Comparison of ENCODE assay signal across 25 cellular contexts in the genomic region with DNA sequence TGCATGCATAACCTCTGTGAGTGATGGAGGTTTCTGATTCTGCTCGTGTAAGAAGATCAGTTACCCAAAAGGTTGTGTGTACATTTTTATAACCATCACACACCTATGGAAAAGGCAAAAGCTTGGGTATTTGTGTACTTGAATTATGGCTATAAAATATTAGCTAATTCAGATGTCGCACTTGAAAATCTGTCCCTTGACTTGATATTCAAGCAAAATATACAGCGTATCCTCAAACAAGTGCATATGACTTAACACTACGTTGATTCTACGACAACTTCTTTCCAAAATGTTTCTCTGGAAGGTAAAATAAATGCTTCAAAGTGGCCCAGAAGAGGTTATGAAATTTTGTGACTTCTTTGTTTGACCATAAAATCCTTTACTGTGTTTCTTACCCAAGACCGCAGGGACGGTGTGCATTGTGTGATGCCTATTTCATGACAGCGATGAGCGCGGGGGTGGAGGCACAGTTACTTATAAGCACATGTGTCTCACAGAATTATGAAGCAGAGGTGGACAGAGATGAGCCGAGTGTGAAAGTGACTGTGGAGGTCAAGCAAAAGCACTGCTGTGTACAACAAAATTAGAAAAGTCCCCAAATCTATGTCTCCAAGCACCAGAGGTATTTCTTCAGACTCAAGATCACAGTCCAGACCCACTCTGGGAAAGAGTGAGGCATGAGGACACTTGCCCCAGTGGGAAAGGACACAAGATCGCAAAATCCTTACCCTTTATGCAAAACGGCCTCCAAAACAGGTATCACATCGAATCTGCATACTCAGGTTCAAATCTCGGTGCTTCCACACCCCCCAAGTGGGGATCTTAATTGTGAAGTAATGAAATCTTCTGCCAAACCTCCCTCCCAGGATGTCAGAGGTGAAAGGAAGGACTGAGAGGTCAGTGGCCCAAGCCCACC. TPM values are rescaled to one million over a fixed set of nuclear protein-coding genes. Genes with fewer than 3 reads are reported as not detected.
"Had no signal": no experiment of that assay in that cellular context is flagged by ENCODE, and none has a peak within 500 bp of the region (broad histone marks: within the 10 kb centered on the region; RNA-seq: fewer than 3 reads in every experiment).

No MANE protein-coding gene starts in this region.

- H3K4me2 ChIP-seq: neural progenitor cell, smooth muscle cell had no signal

- DNase-seq: activated CD4-positive, alpha-beta memory T cell treated with anti-CD3 and anti-CD28 coated beads for 36 hours; activated CD4-positive, alpha-beta T cell treated with anti-CD3 and anti-CD28 coated beads for 4 hours; activated gamma-delta T cell treated with Interleukin-2 at 50 U/mL for 16 hours; activated T-cell treated with anti-CD3 and anti-CD28 coated beads for 4 hours; adrenal gland; cerebellar nuclear complex; effector CD8-positive, alpha-beta T cell; esophagus squamous epithelium; heart right ventricle; kidney glomerular epithelial cell; mesenchymal stem cell; psoas muscle; right cardiac atrium; stimulated activated CD4-positive, alpha-beta T cell treated with anti-CD3 and anti-CD28 coated beads, Interleukin-4, amount 100 ng/mL, for 4 hours; stimulated activated naive CD4-positive, alpha-beta T cell; T-helper 2 cell; tibial artery had no signal

- ATAC-seq: activated naive CD4-positive, alpha-beta T cell treated with anti-CD3 and anti-CD28 coated beads, Interleukin-2, amount 50 U/mL, for 72 hours; heart right ventricle; psoas muscle; right cardiac atrium had no signal

- H3K9me3 ChIP-seq: adrenal gland, esophagus squamous epithelium, heart right ventricle, psoas muscle, tibial artery had no signal

- H2AFZ ChIP-seq: neural progenitor cell had no signal

- H3K4me3 ChIP-seq: adrenal gland, esophagus squamous epithelium, heart right ventricle, neural progenitor cell, psoas muscle, smooth muscle cell, tibial artery had no signal

- H3K27ac ChIP-seq: adrenal gland, esophagus squamous epithelium, heart right ventricle, neural progenitor cell, psoas muscle, tibial artery had no signal

- H3K9ac ChIP-seq: neural progenitor cell had no signal

- H3K36me3 ChIP-seq: adrenal gland, esophagus squamous epithelium, heart right ventricle, neural progenitor cell, tibial artery had no signal

- FAIRE-seq: astrocyte, bronchial epithelial cell, urothelium cell line had no signal

RNA-seq across cellular contexts. Expression of gene HOXB9, which starts 4.1 kb away (rescaled TPM):
- total RNA-seq: bronchial epithelial cell, esophagus squamous epithelium, heart right ventricle, osteocyte, psoas muscle, right cardiac atrium had no signal
- polyA plus RNA-seq: heart right ventricle had no signal

RNA-seq across cellular contexts. Expression of gene HOXB8, which starts 15.2 kb away (rescaled TPM):
- total RNA-seq: activated CD4-positive, alpha-beta memory T cell treated with anti-CD3 and anti-CD28 coated beads for 36 hours; activated naive CD4-positive, alpha-beta T cell treated with anti-CD3 and anti-CD28 coated beads, Interleukin-2, amount 50 U/mL, for 72 hours; activated T-helper 1 cell treated with anti-CD3 and anti-CD28 coated beads, Interleukin-12 subunit alpha, Interleukin-12 subunit beta, Interleukin-2, Interleukin-4 antibody, amounts not matched to agents 30 ng/mL and 10 ng/mL and 1 ng/mL, durations not matched to agents 14 hours and 24 hours and 36 hours; astrocyte; bronchial epithelial cell; esophagus squamous epithelium; osteocyte; psoas muscle; right cardiac atrium had no signal
- polyA plus RNA-seq: heart right ventricle, right cardiac atrium had no signal

RNA-seq across cellular contexts. Expression of gene HOXB7, which starts 19.4 kb away (rescaled TPM):
- total RNA-seq: astrocyte, bronchial epithelial cell, osteocyte had no signal

RNA-seq across cellular contexts. Expression of gene HOXB6, which starts 25.5 kb away (rescaled TPM):
- total RNA-seq: astrocyte, bronchial epithelial cell, osteocyte had no signal

RNA-seq across cellular contexts. Expression of gene HOXB5, which starts 36.7 kb away (rescaled TPM):
- total RNA-seq: activated CD4-positive, alpha-beta memory T cell treated with anti-CD3 and anti-CD28 coated beads for 36 hours; activated naive CD4-positive, alpha-beta T cell treated with anti-CD3 and anti-CD28 coated beads, Interleukin-2, amount 50 U/mL, for 72 hours; activated T-helper 1 cell treated with anti-CD3 and anti-CD28 coated beads, Interleukin-12 subunit alpha, Interleukin-12 subunit beta, Interleukin-2, Interleukin-4 antibody, amounts not matched to agents 30 ng/mL and 10 ng/mL and 1 ng/mL, durations not matched to agents 14 hours and 24 hours and 36 hours; astrocyte; bronchial epithelial cell; esophagus squamous epithelium; osteocyte had no signal
